Comparison of ENCODE assay signal across 8 cellular contexts in the genomic region with DNA sequence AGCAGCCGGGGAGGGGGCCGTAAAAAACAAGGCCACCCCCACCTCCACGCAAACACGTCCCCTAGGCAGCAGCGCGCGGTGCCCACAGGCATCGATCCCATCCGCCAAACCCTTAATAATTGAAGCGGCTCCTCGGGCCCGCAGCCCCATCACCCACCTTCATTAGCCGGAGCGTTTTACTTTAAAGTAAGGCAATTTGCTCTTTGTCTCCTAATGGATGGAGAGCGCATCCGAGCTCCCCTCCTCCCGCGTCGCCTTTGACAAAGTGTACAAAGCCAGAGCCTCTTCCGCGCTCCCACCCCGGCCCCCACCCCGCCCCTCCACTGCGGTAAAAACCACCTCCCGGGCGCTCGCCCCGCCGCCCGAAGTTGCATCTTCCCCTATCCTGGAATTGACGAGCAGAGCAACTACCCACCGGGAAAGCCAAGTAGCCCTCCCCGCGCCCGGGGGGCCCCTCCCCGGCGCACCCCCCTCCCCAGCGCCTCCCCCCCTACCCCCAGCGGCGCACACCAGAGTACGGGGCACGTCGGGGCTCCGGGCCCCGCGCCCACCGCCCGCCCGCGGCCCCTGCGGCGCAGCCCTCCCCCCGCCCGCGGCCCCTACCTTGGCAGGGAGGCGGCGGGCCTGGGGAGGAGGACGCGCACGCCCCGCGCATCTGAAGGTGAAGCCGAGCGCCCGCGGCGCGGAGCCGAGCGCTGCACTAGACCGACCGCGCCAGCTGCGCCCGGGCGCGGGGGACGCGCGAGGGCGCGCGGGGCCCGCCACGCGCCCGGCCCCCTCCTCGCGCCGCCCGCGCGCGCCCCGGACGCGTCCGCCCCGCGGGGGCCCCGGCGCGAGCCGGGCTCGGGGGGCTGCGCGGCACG. TPM values are rescaled to one million over a fixed set of nuclear protein-coding genes. Genes with fewer than 3 reads are reported as not detected.
DNase-seq lines count a peak whose midpoint lies in the region; ATAC-seq, FAIRE-seq and TF ChIP-seq lines count a peak whose summit lies in the region.

A gene with protein sequence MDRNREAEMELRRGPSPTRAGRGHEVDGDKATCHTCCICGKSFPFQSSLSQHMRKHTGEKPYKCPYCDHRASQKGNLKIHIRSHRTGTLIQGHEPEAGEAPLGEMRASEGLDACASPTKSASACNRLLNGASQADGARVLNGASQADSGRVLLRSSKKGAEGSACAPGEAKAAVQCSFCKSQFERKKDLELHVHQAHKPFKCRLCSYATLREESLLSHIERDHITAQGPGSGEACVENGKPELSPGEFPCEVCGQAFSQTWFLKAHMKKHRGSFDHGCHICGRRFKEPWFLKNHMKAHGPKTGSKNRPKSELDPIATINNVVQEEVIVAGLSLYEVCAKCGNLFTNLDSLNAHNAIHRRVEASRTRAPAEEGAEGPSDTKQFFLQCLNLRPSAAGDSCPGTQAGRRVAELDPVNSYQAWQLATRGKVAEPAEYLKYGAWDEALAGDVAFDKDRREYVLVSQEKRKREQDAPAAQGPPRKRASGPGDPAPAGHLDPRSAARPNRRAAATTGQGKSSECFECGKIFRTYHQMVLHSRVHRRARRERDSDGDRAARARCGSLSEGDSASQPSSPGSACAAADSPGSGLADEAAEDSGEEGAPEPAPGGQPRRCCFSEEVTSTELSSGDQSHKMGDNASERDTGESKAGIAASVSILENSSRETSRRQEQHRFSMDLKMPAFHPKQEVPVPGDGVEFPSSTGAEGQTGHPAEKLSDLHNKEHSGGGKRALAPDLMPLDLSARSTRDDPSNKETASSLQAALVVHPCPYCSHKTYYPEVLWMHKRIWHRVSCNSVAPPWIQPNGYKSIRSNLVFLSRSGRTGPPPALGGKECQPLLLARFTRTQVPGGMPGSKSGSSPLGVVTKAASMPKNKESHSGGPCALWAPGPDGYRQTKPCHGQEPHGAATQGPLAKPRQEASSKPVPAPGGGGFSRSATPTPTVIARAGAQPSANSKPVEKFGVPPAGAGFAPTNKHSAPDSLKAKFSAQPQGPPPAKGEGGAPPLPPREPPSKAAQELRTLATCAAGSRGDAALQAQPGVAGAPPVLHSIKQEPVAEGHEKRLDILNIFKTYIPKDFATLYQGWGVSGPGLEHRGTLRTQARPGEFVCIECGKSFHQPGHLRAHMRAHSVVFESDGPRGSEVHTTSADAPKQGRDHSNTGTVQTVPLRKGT (minus strand): TSS at position 702 of the 863 bp plus-strand sequence. CDS start 52,188 bp downstream, outside the sequence.

- H2BK120ac ChIP-seq in H1 (replicated peaks; ENCODE audit: low read depth, low read length) (peak within 1 kb of the TSS; percentile 62), mesendoderm (ENCODE audit: low read depth, low read length) (no peak within 1 kb of the TSS)

- H3K4me3 ChIP-seq in DOHH2 (ENCODE audit: low read length), result peak within 1 kb of the TSS; percentile 86
- H3K4me3 ChIP-seq in SJSA1, result peak within 1 kb of the TSS; percentile 47
- peak within 1 kb of the TSS; percentile 68 to 81 (median 70) for H3K4me3 ChIP-seq in H1 (ENCODE audit: extremely low read depth in 1 of 4, insufficient read depth in 2 of 4, low read depth in 3 of 4, low read length in 4 of 4)
- H3K4me3 ChIP-seq in mesendoderm (ENCODE audit: low read length), result peak within 1 kb of the TSS; percentile 28
- peak within 1 kb of the TSS; percentile 56 to 57 for H3K4me3 ChIP-seq in tibial artery

- H3K36me3 ChIP-seq in DOHH2 (ENCODE audit: control insufficient read depth, low read length) (no peaks in the 10 kb centered on the region), SJSA1 (no peaks in the 10 kb centered on the region), H1 (ENCODE audit: control insufficient read depth in 2 of 4, insufficient read depth in 4 of 4, low read length in 3 of 4) (no peaks in the 10 kb centered on the region), mesendoderm (ENCODE audit: control insufficient read depth, insufficient read depth, low read length) (no peaks in the 10 kb centered on the region), tibial artery (no peaks in the 10 kb centered on the region)

- CTCF ChIA-PET in H1 (lab: Charles Lee; ENCODE audit: partially characterized antibody), result no interaction called here

- H2BK12ac ChIP-seq in H1 (ENCODE audit: low read depth, low read length), result peak within 1 kb of the TSS; percentile 86

- ATAC-seq in HG03139 (IDR thresholded peaks at IDR 0.05; ENCODE audit: unreplicated experiment), result peak; percentile 12
- ATAC-seq in GM18867 (IDR thresholded peaks at IDR 0.05; ENCODE audit: unreplicated experiment), result no peak
- no peak for ATAC-seq in HG02938 (IDR thresholded peaks at IDR 0.05; ENCODE audit: unreplicated experiment)

- H3K9me3 ChIP-seq in DOHH2 (ENCODE audit: control insufficient read depth, insufficient read depth, low read length), result no peaks in the 10 kb centered on the region
- no peaks in the 10 kb centered on the region for H3K9me3 ChIP-seq in SJSA1 (replicated peaks)
- no peaks in the 10 kb centered on the region for H3K9me3 ChIP-seq in H1 (ENCODE audit: insufficient read depth in 2 of 2, low read depth in 1 of 2, low read length in 1 of 2)
- no peaks in the 10 kb centered on the region for H3K9me3 ChIP-seq in tibial artery

- H3F3A ChIP-seq in DOHH2 (ENCODE audit: control insufficient read depth, insufficient read depth), result peaks cover 34% of the 10 kb centered on the region

- H3K27me3 ChIP-seq in DOHH2 (ENCODE audit: control insufficient read depth, low read length) (no peaks in the 10 kb centered on the region), SJSA1 (replicated peaks) (0 out of 2 replicates have a peak, but pooled peaks cover 6% of the 10 kb centered on the region), H1 (replicated peaks in 1 of 4; ENCODE audit: control insufficient read depth in 3 of 4, extremely low read depth in 1 of 4, insufficient read depth in 3 of 4, low read length in 3 of 4) (peaks cover 8 to 25% (median 16%) of the 10 kb centered on the region in 4 experiments), mesendoderm (ENCODE audit: insufficient read depth, low read length, poor library complexity) (peaks cover 13% of the 10 kb centered on the region), tibial artery (peaks cover 0 to 64% of the 10 kb centered on the region in 2 donors)

- H3K4me1 ChIP-seq in DOHH2 (ENCODE audit: control insufficient read depth, low read length) (peaks cover 47% of the 10 kb centered on the region), SJSA1 (replicated peaks) (peaks cover 18% of the 10 kb centered on the region), H1 (replicated peaks in 1 of 4; ENCODE audit: control insufficient read depth in 3 of 4, insufficient read depth in 4 of 4, low read length in 3 of 4) (peaks cover 3 to 10% (median 5%) of the 10 kb centered on the region in 4 experiments), mesendoderm (ENCODE audit: control insufficient read depth, low read depth, low read length) (no peaks in the 10 kb centered on the region), tibial artery (peaks cover 0 to 55% (median 41%) of the 10 kb centered on the region in 4 donors)

- POLR2A ChIA-PET in H1 (lab: Charles Lee; ENCODE audit: partially characterized antibody), result interaction anchor here (1.2 to 3.6 kb wide), 4 partner anchors 9 to 24 kb away, joined by 3 to 14 read pairs (median 13); no protein-coding TSS in a partner anchor

- H4K5ac ChIP-seq in H1 (ENCODE audit: insufficient read length, low read depth, low read length) (peak within 1 kb of the TSS; percentile 98), mesendoderm (ENCODE audit: low read length) (no peak within 1 kb of the TSS)

- FAIRE-seq in H1 (lab: Jason Lieb, UNC), result no peak

- H3K23ac ChIP-seq in H1 (ENCODE audit: insufficient read length), result no peak within 1 kb of the TSS
- H3K23ac ChIP-seq in mesendoderm (ENCODE audit: low read length), result no peak within 1 kb of the TSS

- H2AFZ ChIP-seq in H1 (ENCODE audit: low read length), result peak within 1 kb of the TSS; percentile 86; the same call in 1 of the 2 replicates

- no peak for TF ChIP-seq RAD21 in H1 (IDR thresholded peaks at IDR 0.05 in 1 of 2, conservative IDR thresholded peaks at IDR 0.05 in 1 of 2; ENCODE audit: low read depth in 2 of 2, low read length in 2 of 2)

- H2BK5ac ChIP-seq in H1 (ENCODE audit: low read depth, low read length), result 0 out of 2 replicates have a peak within 1 kb of the TSS, but pooled peaks have one; percentile 69
- H2BK5ac ChIP-seq in mesendoderm (ENCODE audit: low read length), result no peak within 1 kb of the TSS

- H3K27ac ChIP-seq in DOHH2 (ENCODE audit: low read depth, low read length) (peak within 1 kb of the TSS; percentile 97), SJSA1 (no peak within 1 kb of the TSS), H1 (ENCODE audit: low read depth, low read length) (peak within 1 kb of the TSS; percentile 94), mesendoderm (ENCODE audit: low read depth, low read length) (peak within 1 kb of the TSS; percentile 22), tibial artery (peak within 1 kb of the TSS; percentile 46 to 53)

- H3K14ac ChIP-seq in H1 (ENCODE audit: insufficient read length), result no peak within 1 kb of the TSS

- H3K79me2 ChIP-seq in DOHH2 (ENCODE audit: control insufficient read depth, low read length) (peaks cover 45% of the 10 kb centered on the region), H1 (ENCODE audit: control insufficient read depth in 1 of 2, insufficient read depth in 2 of 2, low read length in 2 of 2) (peaks cover 0 to 6% of the 10 kb centered on the region in 2 experiments; a peak in 2 of 4 replicates), mesendoderm (ENCODE audit: control insufficient read depth, insufficient read depth, low read length) (no peaks in the 10 kb centered on the region)

- peak within 1 kb of the TSS; percentile 92 for H3K18ac ChIP-seq in H1 (ENCODE audit: extremely low read depth, low read length)
- H3K18ac ChIP-seq in mesendoderm (ENCODE audit: low read length), result peak within 1 kb of the TSS; percentile 96

- H3K9ac ChIP-seq in H1 (replicated peaks in 1 of 4; ENCODE audit: extremely low read depth in 1 of 4, low read depth in 3 of 4, low read length in 3 of 4) (peak within 1 kb of the TSS in 3 of 4 experiments; percentile 78 to 89 (median 83); a peak in 6 of 7 replicates), mesendoderm (ENCODE audit: low read length) (peak within 1 kb of the TSS; percentile 62)

- no peak for TF ChIP-seq CTCF in DOHH2 (IDR thresholded peaks at IDR 0.05; ENCODE audit: low read depth, low read length, poor library complexity, severe bottlenecking)
- TF ChIP-seq CTCF in H1 (IDR thresholded peaks at IDR 0.05; ENCODE audit: control extremely low read depth in 1 of 3, insufficient read depth in 1 of 3, low read depth in 1 of 3, low read length in 3 of 3), result no peak
- TF ChIP-seq CTCF in tibial artery (IDR thresholded peaks at IDR 0.05), result no peak

- H2BK20ac ChIP-seq in H1 (ENCODE audit: low read length), result 0 out of 2 replicates have a peak within 1 kb of the TSS, but pooled peaks have one; percentile 82

- H4K91ac ChIP-seq in H1 (replicated peaks; ENCODE audit: insufficient read length, low read length), result peak within 1 kb of the TSS; percentile 92

- H3K4me2 ChIP-seq in DOHH2 (ENCODE audit: low read length), result peak within 1 kb of the TSS; percentile 96
- peak within 1 kb of the TSS; percentile 98 to 99 for H3K4me2 ChIP-seq in H1 (ENCODE audit: insufficient read depth in 1 of 2, low read depth in 2 of 2, low read length in 2 of 2)
- H3K4me2 ChIP-seq in mesendoderm (ENCODE audit: low read length), result peak within 1 kb of the TSS; percentile 81

- H3K79me1 ChIP-seq in H1 (ENCODE audit: low read depth, low read length) (no peaks in the 10 kb centered on the region), mesendoderm (ENCODE audit: low read length) (no peaks in the 10 kb centered on the region)

- H4K20me1 ChIP-seq in DOHH2 (ENCODE audit: control insufficient read depth, insufficient read depth, low read depth, low read length) (peaks cover 5% of the 10 kb centered on the region; the same call in 1 of the 2 replicates), H1 (replicated peaks in 1 of 2; ENCODE audit: control insufficient read depth in 1 of 2, insufficient read depth in 2 of 2, low read length in 2 of 2) (peaks cover 0 to 2% of the 10 kb centered on the region in 2 experiments)

- H3K56ac ChIP-seq in H1 (replicated peaks; ENCODE audit: insufficient read length, low read depth, low read length) (peak within 1 kb of the TSS; percentile 60), mesendoderm (ENCODE audit: low read length) (peak within 1 kb of the TSS; percentile 87)

- intact Hi-C loops in tibial artery (cut with DNase I; ENCODE audit: low total_unique reads), result no loop called here

- TF ChIP-seq EP300 in H1 (IDR thresholded peaks at IDR 0.05; ENCODE audit: borderline replicate concordance in 1 of 2, low read depth in 2 of 2, low read length in 2 of 2), result no peak

- H4K8ac ChIP-seq in H1 (ENCODE audit: extremely low read depth, insufficient read depth, low read length), result peak within 1 kb of the TSS; percentile 90
- H4K8ac ChIP-seq in mesendoderm (ENCODE audit: low read depth, low read length), result peak within 1 kb of the TSS; percentile 95

- H3K9me2 ChIP-seq in DOHH2 (replicated peaks; ENCODE audit: control insufficient read depth, low read length), result no peaks in the 10 kb centered on the region

- peaks cover 28% of the 10 kb centered on the region for H3K23me2 ChIP-seq in H1 (ENCODE audit: low read depth, low read length)

- peak in 1 of 2 experiments; percentile 27; a peak in 1 of 3 replicates for TF ChIP-seq POLR2A in H1 (IDR thresholded peaks at IDR 0.05; ENCODE audit: control extremely low read depth in 1 of 2, low read depth in 2 of 2, low read length in 2 of 2)

- H2AK5ac ChIP-seq in H1 (ENCODE audit: low read depth, low read length) (no peak within 1 kb of the TSS), mesendoderm (ENCODE audit: low read length) (no peak within 1 kb of the TSS)

- 0% methylated on average over 37 of the region's 108 CpGs; no CpG with 5 or more reads in 1 of the 2 experiments for WGBS in H1 (ENCODE audit: extremely low coverage in 1 of 2, insufficient coverage in 1 of 2, insufficient read length in 1 of 2, insufficient replicate concordance in 2 of 2, low coverage in 1 of 2, low lambda C conversion rate in 2 of 2, missing lambda C conversion rate in 1 of 2), 2 experiments
- WGBS in mesendoderm (ENCODE audit: extremely low coverage, insufficient coverage, low lambda C conversion rate), result no CpG with 5 or more reads among the region's 108 CpGs

- DNase-seq in SJSA1 (ENCODE audit: low read depth in 1 of 2, low spot score in 2 of 2) (peak in 1 of 2 experiments; percentile 19), H1 (ENCODE audit: low read depth in 1 of 2, low spot score in 2 of 2) (no peak), mesendoderm (peak; percentile 49), tibial artery (no peak)

- H3K4ac ChIP-seq in H1 (replicated peaks; ENCODE audit: insufficient read length, low read depth, low read length) (peak within 1 kb of the TSS; percentile 64), mesendoderm (ENCODE audit: low read depth, low read length) (peak within 1 kb of the TSS; percentile 40)

- H2BK15ac ChIP-seq in H1 (ENCODE audit: low read length) (peak within 1 kb of the TSS; percentile 75; the same call in 1 of the 2 replicates), mesendoderm (replicated peaks; ENCODE audit: low read depth) (peak within 1 kb of the TSS; percentile 76)

RNA-seq across cellular contexts. Expression of the gene that starts here (rescaled TPM):
- total RNA-seq in SJSA1 (2014; rRNA removed; shearing (Covaris generic)), result 9.0 and 17.4 TPM in 2 replicates
- 16.5 and 17.0 TPM in 2 replicates for total RNA-seq in H1 (2021; fragmentation: NEBNext Ultra II Directional; extraction: Animal tissue kit (Norgen Biotek cat#: 25700))
- polyA plus RNA-seq in H1 (2011; rRNA removed), result 7.3 and 9.2 TPM in 2 replicates
- 9.3 TPM for polyA plus RNA-seq in H1 (2011; cell fraction: cytosol; rRNA removed)
- 15.7 TPM for polyA plus RNA-seq in H1 (2011; cell fraction: nucleus; rRNA removed)
- polyA plus RNA-seq in H1 (2012, experiment 1 of 2), result 8.0 to 13.2 TPM (median 9.8 TPM) in 4 replicates
- 3.3 TPM for polyA plus RNA-seq in H1 (2012, experiment 2 of 2)
- polyA plus RNA-seq in H1 (2013, experiment 1 of 2), result 4.8 TPM
- polyA plus RNA-seq in H1 (2013, experiment 2 of 2), result 4.1 TPM
- polyA minus RNA-seq in H1 (2011; rRNA and poly(A)+ RNA removed), result 13.4 and 18.4 TPM in 2 replicates
- polyA minus RNA-seq in H1 (2011; cell fraction: cytosol; rRNA and poly(A)+ RNA removed), result 14.1 TPM
- polyA minus RNA-seq in H1 (2011; cell fraction: nucleus; rRNA and poly(A)+ RNA removed), result 25.4 TPM
- polyA plus RNA-seq in mesendoderm (2013, experiment 1 of 2), result 2.1 TPM
- polyA plus RNA-seq in mesendoderm (2013, experiment 2 of 2), result 2.6 TPM

Comparison
In these comparisons a context has a peak if more than half of its experiments do, and no peak if none do; other contexts are left out.
1. H3K4me3 ChIP-seq: peak in every context shown above with its lines; median percentile 86 in DOHH2; 70 in H1; 56 in tibial artery; 47 in SJSA1; 28 in mesendoderm.